12 cellular contexts compared by ENCODE assay signal in genomic region chr20:61437280-61438206, GRCh38.
A peak's percentile ranks its signal among the peaks of the same experiment; 100 is the strongest.
DNase-seq lines count a peak whose midpoint lies in the region; ATAC-seq and TF ChIP-seq lines count a peak whose summit lies in the region.
"Had no signal": no experiment of that assay in that cellular context is flagged by ENCODE, and none has a peak within 500 bp of the region (broad histone marks: within the 10 kb centered on the region; RNA-seq: fewer than 3 reads in every experiment).

No MANE protein-coding gene starts in this region.

- no peaks in the 10 kb centered on the region for H4K20me1 ChIP-seq in osteoblast (ENCODE audit: insufficient read depth, low read length)

- no peaks in the 10 kb centered on the region for H3K79me2 ChIP-seq in osteoblast (ENCODE audit: insufficient read depth, low read length)

- peak overlapping the region; percentile 71 to 80 (median 77) for H3K4me3 Mint-ChIP-seq in brain
- no peak overlapping the region for H3K4me3 Mint-ChIP-seq in activated T-cell treated with anti-CD3 and anti-CD28 coated beads, Interleukin-2, amount 50 U/mL, for 72 hours
- H3K4me3 Mint-ChIP-seq: CD4-positive, CD25-positive, alpha-beta regulatory T cell had no signal

- peak overlapping the region; percentile 89 to 98 (median 95) for H3K27ac Mint-ChIP-seq in brain
- no peak overlapping the region for H3K27ac Mint-ChIP-seq in activated T-cell treated with anti-CD3 and anti-CD28 coated beads, Interleukin-2, amount 50 U/mL, for 72 hours
- H3K27ac Mint-ChIP-seq: CD4-positive, CD25-positive, alpha-beta regulatory T cell had no signal

- no peak for TF ChIP-seq CTCF in brain (conservative IDR thresholded peaks at IDR 0.05)
- no peak for TF ChIP-seq CTCF in osteoblast (IDR thresholded peaks at IDR 0.05; ENCODE audit: extremely low read depth, low read depth, low read length)
- TF ChIP-seq CTCF in stomach (IDR thresholded peaks at IDR 0.05), result no peak
- TF ChIP-seq CTCF in GM10266 (IDR thresholded peaks at IDR 0.05; ENCODE audit: control insufficient read depth, insufficient read depth, low read depth, missing control alignments), result no peak

- H2AFZ ChIP-seq in osteoblast (ENCODE audit: low read length), result peak overlapping the region; percentile 8

- H3K36me3 Mint-ChIP-seq in brain, result no peaks in the 10 kb centered on the region
- H3K36me3 Mint-ChIP-seq in activated T-cell treated with anti-CD3 and anti-CD28 coated beads, Interleukin-2, amount 50 U/mL, for 72 hours (ENCODE audit: insufficient read depth in 2 of 2), result no peaks in the 10 kb centered on the region
- H3K36me3 Mint-ChIP-seq: CD4-positive, CD25-positive, alpha-beta regulatory T cell had no signal

- H3K36me3 ChIP-seq in osteoblast (ENCODE audit: insufficient read depth, low read length) (no peaks in the 10 kb centered on the region), stomach (no peaks in the 10 kb centered on the region)
- H3K36me3 ChIP-seq: HAP-1, lower lobe of right lung had no signal

- H3K9me3 Mint-ChIP-seq in brain, result no peaks in the 10 kb centered on the region
- no peaks in the 10 kb centered on the region for H3K9me3 Mint-ChIP-seq in activated T-cell treated with anti-CD3 and anti-CD28 coated beads, Interleukin-2, amount 50 U/mL, for 72 hours

- peaks cover 3% of the 10 kb centered on the region for H3K27me3 Mint-ChIP-seq in brain
- no peaks in the 10 kb centered on the region for H3K27me3 Mint-ChIP-seq in activated T-cell treated with anti-CD3 and anti-CD28 coated beads, Interleukin-2, amount 50 U/mL, for 72 hours (ENCODE audit: low read depth)

- peak overlapping the region; percentile 30 for H3K4me3 ChIP-seq in osteoblast (ENCODE audit: insufficient read depth, low read length)
- no peak overlapping the region for H3K4me3 ChIP-seq in stomach
- H3K4me3 ChIP-seq: HAP-1, lower lobe of right lung had no signal

- H3K9me3 ChIP-seq in osteoblast (ENCODE audit: low read depth, low read length) (no peaks in the 10 kb centered on the region), stomach (no peaks in the 10 kb centered on the region)
- H3K9me3 ChIP-seq: HAP-1, lower lobe of right lung had no signal

- H3K4me1 Mint-ChIP-seq in brain, result peaks cover 76% of the 10 kb centered on the region
- H3K4me1 Mint-ChIP-seq in activated T-cell treated with anti-CD3 and anti-CD28 coated beads, Interleukin-2, amount 50 U/mL, for 72 hours (ENCODE audit: low read depth), result no peaks in the 10 kb centered on the region
- H3K4me1 Mint-ChIP-seq: CD4-positive, CD25-positive, alpha-beta regulatory T cell had no signal

- TF ChIP-seq POLR2A in stomach (IDR thresholded peaks at IDR 0.05), result no peak

- peak overlapping the region; percentile 50 for H3K4me2 ChIP-seq in osteoblast (ENCODE audit: insufficient read depth, low read length)

- no peak for TF ChIP-seq EP300 in stomach (IDR thresholded peaks at IDR 0.05)

- no peak for ATAC-seq in activated T-cell treated with anti-CD3 and anti-CD28 coated beads, Interleukin-2, amount 50 U/mL, for 72 hours (replicated peaks in 1 of 2)
- ATAC-seq: lower lobe of right lung had no signal

- H3K27me3 ChIP-seq in osteoblast (ENCODE audit: insufficient read depth, low read length) (peaks cover 7% of the 10 kb centered on the region), stomach (peaks cover 0 to 60% (median 17%) of the 10 kb centered on the region in 3 donors)

- H3K4me1 ChIP-seq in osteoblast (ENCODE audit: insufficient read depth, low read length) (peaks cover 16% of the 10 kb centered on the region), stomach (no peaks in the 10 kb centered on the region)
- H3K4me1 ChIP-seq: lower lobe of right lung had no signal

- intact Hi-C loops in cardiac septum (cut with DNase I), result no loop called here
- intact Hi-C loops in stomach (cut with DNase I; ENCODE audit: low total_unique reads), result no loop called here

- DNase-seq in EH (ENCODE audit: low read depth), result peak; percentile 71
- DNase-seq in cardiac septum (ENCODE audit: low spot score), result peak; percentile 38
- no peak for DNase-seq in osteoblast (ENCODE audit: insufficient read length, low spot score, missing footprints)
- DNase-seq in activated T-cell treated with anti-CD3 and anti-CD28 coated beads, Interleukin-2, amount 50 U/mL, for 72 hours, result no peak
- no peak for DNase-seq in stomach
- no peak for DNase-seq in kidney tubule cell (ENCODE audit: low spot score)
- DNase-seq in GM10266 (ENCODE audit: extremely low spot score), result no peak
- DNase-seq: activated CD8-positive, alpha-beta memory T cell treated with anti-CD3 and anti-CD28 coated beads for 24 hours; CD4-positive, CD25-positive, alpha-beta regulatory T cell; lower lobe of right lung had no signal

- 35 to 46% (median 39%) methylated on average over 28 of the region's 28 CpGs for WGBS in stomach, 5 donors

- H3K27ac ChIP-seq in osteoblast (ENCODE audit: low read depth, low read length) (peak overlapping the region; percentile 80), stomach (no peak overlapping the region)
- H3K27ac ChIP-seq: lower lobe of right lung had no signal

Comparison
In these comparisons a context has a peak if more than half of its experiments do, and no peak if none do; other contexts are left out.
1. DNase-seq: peak in EH (single experiment) and cardiac septum (single experiment); none in osteoblast (single experiment), activated T-cell treated with anti-CD3 and anti-CD28 coated beads, Interleukin-2, amount 50 U/mL, for 72 hours (0 of 2), stomach (single experiment), kidney tubule cell (single experiment) and GM10266 (single experiment).
2. H3K4me3 Mint-ChIP-seq: peak in brain (5 of 5); none in activated T-cell treated with anti-CD3 and anti-CD28 coated beads, Interleukin-2, amount 50 U/mL, for 72 hours (0 of 2).